Comparison of ENCODE assay signal across 8 cellular contexts in the genomic region with DNA sequence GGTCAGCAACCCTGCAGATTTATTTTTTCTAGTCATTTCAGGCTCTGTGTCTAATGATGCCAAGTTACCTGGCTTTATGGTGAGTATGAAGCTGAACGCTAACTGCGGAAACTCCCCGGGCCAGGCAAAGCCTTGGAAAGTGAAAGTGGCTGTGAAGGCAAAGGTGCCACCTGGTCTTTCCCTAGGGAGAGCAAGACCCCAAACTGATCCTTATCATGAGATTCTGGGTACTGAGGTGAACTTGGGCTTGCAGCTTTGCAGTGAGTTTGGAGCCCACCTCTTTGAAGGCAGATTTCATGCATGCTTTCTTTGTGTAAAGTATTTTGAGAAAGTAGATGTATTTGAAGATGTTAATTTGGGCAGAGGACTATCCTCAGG.
DNase-seq lines count a peak whose midpoint lies in the region; ATAC-seq lines count a peak whose summit lies in the region.

No MANE protein-coding gene starts in this region.

- H3K9me3 Mint-ChIP-seq in stimulated activated naive CD8-positive, alpha-beta T cell treated with anti-CD3 and anti-CD28 coated beads, Interleukin-15, Interleukin-2, amounts not matched to agents 100 ng/mL and 50 ng/mL, for 24 hours, result no peaks in the 10 kb centered on the region

- H3K27ac ChIP-seq in aorta (ENCODE audit: low read depth in 1 of 2, low read length in 2 of 2), result peak overlapping the region; percentile 69 to 72

- peaks cover 6% of the 10 kb centered on the region for H3K27me3 Mint-ChIP-seq in stimulated activated naive CD8-positive, alpha-beta T cell treated with anti-CD3 and anti-CD28 coated beads, Interleukin-15, Interleukin-2, amounts not matched to agents 100 ng/mL and 50 ng/mL, for 24 hours

- DNase-seq in stimulated activated naive CD8-positive, alpha-beta T cell treated with anti-CD3 and anti-CD28 coated beads, Interleukin-15, Interleukin-2, amounts not matched to agents 100 U/mL and 50 U/mL, for 24 hours, result no peak
- no peak for DNase-seq in aorta
- DNase-seq in stimulated activated CD4-positive, alpha-beta T cell treated with anti-CD3 and anti-CD28 coated beads, Interleukin-1b, Interleukin-23, amount 100 ng/mL, for 48 hours, result no peak
- no peak for DNase-seq in HCEC 1CT
- no peak for DNase-seq in CD1c-positive myeloid dendritic cell (ENCODE audit: extremely low spot score)

- H3K4me3 ChIP-seq in endocrine pancreas (ENCODE audit: control insufficient read depth, insufficient read depth, low read length) (peak overlapping the region; percentile 81), aorta (ENCODE audit: low read length in 2 of 2) (peak overlapping the region; percentile 1 to 80)

- peak overlapping the region; percentile 48 for H3K4me3 Mint-ChIP-seq in stimulated activated naive CD8-positive, alpha-beta T cell treated with anti-CD3 and anti-CD28 coated beads, Interleukin-15, Interleukin-2, amounts not matched to agents 100 ng/mL and 50 ng/mL, for 24 hours

- ATAC-seq in stimulated activated naive CD8-positive, alpha-beta T cell treated with anti-CD3 and anti-CD28 coated beads, Interleukin-15, Interleukin-2, amounts not matched to agents 100 U/mL and 50 U/mL, for 24 hours, result no peak
- ATAC-seq in HG03097 (IDR thresholded peaks at IDR 0.05; ENCODE audit: low FRiP score, unreplicated experiment) (peak; percentile 13), aorta (ENCODE audit: low FRiP score) (no peak)

- peaks cover 21% of the 10 kb centered on the region for H3K4me1 Mint-ChIP-seq in stimulated activated naive CD8-positive, alpha-beta T cell treated with anti-CD3 and anti-CD28 coated beads, Interleukin-15, Interleukin-2, amounts not matched to agents 100 ng/mL and 50 ng/mL, for 24 hours (ENCODE audit: low read depth)

- H3K36me3 ChIP-seq in endocrine pancreas (ENCODE audit: control insufficient read depth, insufficient read depth, low read length), result no peaks in the 10 kb centered on the region
- H3K36me3 ChIP-seq in aorta (ENCODE audit: control insufficient read depth in 1 of 2, insufficient read depth in 2 of 2, low read length in 1 of 2), result no peaks in the 10 kb centered on the region

- no peaks in the 10 kb centered on the region for H3K36me3 Mint-ChIP-seq in stimulated activated naive CD8-positive, alpha-beta T cell treated with anti-CD3 and anti-CD28 coated beads, Interleukin-15, Interleukin-2, amounts not matched to agents 100 ng/mL and 50 ng/mL, for 24 hours (ENCODE audit: low read depth)

- H3K27ac Mint-ChIP-seq in stimulated activated naive CD8-positive, alpha-beta T cell treated with anti-CD3 and anti-CD28 coated beads, Interleukin-15, Interleukin-2, amounts not matched to agents 100 ng/mL and 50 ng/mL, for 24 hours, result peak overlapping the region; percentile 64

- H3K9ac ChIP-seq in endocrine pancreas (ENCODE audit: control insufficient read depth, insufficient read depth, low read length), result peak overlapping the region; percentile 38

- H3K4me1 ChIP-seq in endocrine pancreas (ENCODE audit: control insufficient read depth, insufficient read depth, low read length) (no peaks in the 10 kb centered on the region), aorta (ENCODE audit: control insufficient read depth in 1 of 2, insufficient read depth in 2 of 2, low read length in 2 of 2) (peaks cover 2 to 6% of the 10 kb centered on the region in 2 donors)

- intact Hi-C loops in aorta (cut with DNase I), result loop anchor here (2.0 to 10.0 kb wide), 9 partner anchors 92 to 526 kb away; a partner anchor contains a TSS

- 38 to 41% methylated on average over 3 of the region's 3 CpGs for WGBS in aorta, 2 donors

- H3K27me3 ChIP-seq in endocrine pancreas (ENCODE audit: control insufficient read depth, insufficient read depth, low read length) (no peaks in the 10 kb centered on the region), aorta (ENCODE audit: control insufficient read depth in 1 of 2, insufficient read depth in 2 of 2, low read length in 1 of 2) (no peaks in the 10 kb centered on the region)

- H3K9me3 ChIP-seq in endocrine pancreas (ENCODE audit: control insufficient read depth, low read length), result no peaks in the 10 kb centered on the region
- H3K9me3 ChIP-seq in aorta (ENCODE audit: control insufficient read depth, low read length), result no peaks in the 10 kb centered on the region
